In genomic region chr16:10609410-10609774, GRCh38 we compare ENCODE assay signal across 14 cellular contexts. TPM values are rescaled to one million over a fixed set of nuclear protein-coding genes. Genes with fewer than 3 reads are reported as not detected.
A peak's percentile ranks its signal among the peaks of the same experiment; 100 is the strongest.
DNase-seq lines count a peak whose midpoint lies in the region; ATAC-seq and TF ChIP-seq lines count a peak whose summit lies in the region.
"Had no signal": no experiment of that assay in that cellular context is flagged by ENCODE, and none has a peak within 500 bp of the region (broad histone marks: within the 10 kb centered on the region; RNA-seq: fewer than 3 reads in every experiment).

No MANE protein-coding gene starts in this region.

- ATAC-seq in gastroesophageal sphincter (peak; percentile 69), GM18907 (IDR thresholded peaks at IDR 0.05; ENCODE audit: unreplicated experiment) (no peak), GM19395 (IDR thresholded peaks at IDR 0.05; ENCODE audit: unreplicated experiment) (no peak), HG03280 (IDR thresholded peaks at IDR 0.05; ENCODE audit: unreplicated experiment) (no peak)

- WGBS in SK-N-SH (ENCODE audit: low lambda C conversion rate): 59% methylated on average over 5 of the region's 7 CpGs
- WGBS in gastroesophageal sphincter (ENCODE audit: low coverage in 1 of 2), 2 donors: 38 to 89% methylated on average over 4 to 7 of the region's 7 CpGs
- no CpG with 5 or more reads among the region's 7 CpGs for WGBS in trophoblast cell (ENCODE audit: extremely low coverage, insufficient coverage, insufficient read length)

- H2BK120ac ChIP-seq in trophoblast cell (ENCODE audit: insufficient read depth, low read length, poor library complexity): peak overlapping the region; percentile 65

- H3K27me3 ChIP-seq in SK-N-SH (ENCODE audit: insufficient read depth) (no peaks in the 10 kb centered on the region), gastroesophageal sphincter (no peaks in the 10 kb centered on the region), trophoblast cell (ENCODE audit: insufficient read depth, low read length) (no peaks in the 10 kb centered on the region), BE2C (no peaks in the 10 kb centered on the region)
- H3K27me3 ChIP-seq: vagina had no signal

- H3K9me2 ChIP-seq in SK-N-SH: no peaks in the 10 kb centered on the region

- TF ChIP-seq CTCF in SK-N-SH (IDR thresholded peaks at IDR 0.05) (no peak), gastroesophageal sphincter (IDR thresholded peaks at IDR 0.05) (no peak), BE2C (IDR thresholded peaks at IDR 0.05; ENCODE audit: low read depth, low read length) (no peak)

- H3K4ac ChIP-seq in trophoblast cell (ENCODE audit: low read depth, low read length): peak overlapping the region; percentile 34

- H3K18ac ChIP-seq in trophoblast cell (ENCODE audit: low read length): peak overlapping the region; percentile 54

- no peak overlapping the region for H3K4me3 ChIP-seq in SK-N-SH (ENCODE audit: low read depth in 2 of 2, low read length in 1 of 2)
- H3K4me3 ChIP-seq in gastroesophageal sphincter: no peak overlapping the region
- no peak overlapping the region for H3K4me3 ChIP-seq in trophoblast cell (ENCODE audit: low read depth, low read length)
- H3K4me3 ChIP-seq in BE2C (ENCODE audit: low read depth, low read length): no peak overlapping the region
- H3K4me3 ChIP-seq: vagina had no signal

- TF ChIP-seq POLR2A in gastroesophageal sphincter (IDR thresholded peaks at IDR 0.05): no peak

- no peak overlapping the region for H3K23ac ChIP-seq in trophoblast cell (ENCODE audit: low read length)

- POLR2A ChIA-PET in SK-N-SH (lab: Yijun Ruan, JAX): no interaction called here

- CTCF ChIA-PET in SK-N-SH (lab: Yijun Ruan, JAX): interaction anchor here (0.5 to 1.3 kb wide), 2 partner anchors 9 to 84 kb away, joined by 3 to 5 read pairs; no protein-coding TSS in a partner anchor

- H2AFZ ChIP-seq in SK-N-SH (ENCODE audit: low read depth) (0 out of 2 replicates have a peak overlapping the region, but pooled peaks have one; percentile 51), trophoblast cell (ENCODE audit: insufficient read depth, low read length, poor library complexity) (no peak overlapping the region)

- peaks cover 5% of the 10 kb centered on the region for H3K79me1 ChIP-seq in trophoblast cell (ENCODE audit: low read length)

- H2BK12ac ChIP-seq in trophoblast cell (ENCODE audit: low read length): no peak overlapping the region

- no peak overlapping the region for H4K12ac ChIP-seq in trophoblast cell (ENCODE audit: low read depth, low read length)

- TF ChIP-seq EP300 in SK-N-SH (IDR thresholded peaks at IDR 0.05; ENCODE audit: borderline replicate concordance in 1 of 2, low read depth in 1 of 2, low read length in 1 of 2): no peak
- no peak for TF ChIP-seq EP300 in gastroesophageal sphincter (IDR thresholded peaks at IDR 0.05)

- H3K4me2 ChIP-seq in SK-N-SH: no peak overlapping the region
- no peak overlapping the region for H3K4me2 ChIP-seq in trophoblast cell (ENCODE audit: low read length)

- no peak for TF ChIP-seq RAD21 in SK-N-SH (IDR thresholded peaks at IDR 0.05; ENCODE audit: low read length)

- H3K36me3 ChIP-seq in SK-N-SH (replicated peaks in 1 of 2; ENCODE audit: control insufficient read depth in 1 of 2, insufficient read depth in 2 of 2, low read length in 1 of 2) (no peaks in the 10 kb centered on the region), gastroesophageal sphincter (no peaks in the 10 kb centered on the region), trophoblast cell (ENCODE audit: control insufficient read depth in 1 of 2, insufficient read depth in 2 of 2, low read length in 2 of 2) (no peaks in the 10 kb centered on the region), BE2C (no peaks in the 10 kb centered on the region)
- H3K36me3 ChIP-seq: vagina had no signal

- H3K9ac ChIP-seq in SK-N-SH (no peak overlapping the region), trophoblast cell (ENCODE audit: low read length) (no peak overlapping the region)

- H3K14ac ChIP-seq in trophoblast cell (ENCODE audit: low read length): peak overlapping the region; percentile 50

- DNase-seq in EH (ENCODE audit: low read depth) (peak; percentile 88), SK-N-SH (no peak), trophoblast cell (peak; percentile 84 to 90), BE2C (no peak)
- DNase-seq: activated CD4-positive, alpha-beta T cell treated with anti-CD3 and anti-CD28 coated beads, Interleukin-2, amount 10 ng/mL, durations not matched to agents 7 days and 5 days; activated effector memory CD4-positive, alpha-beta T cell treated with anti-CD3 and anti-CD28 coated beads, Interleukin-2, amount 50 U/mL, for 16 hours; cortex of kidney; midbrain; NCI-H1436 treated with DMSO at 0.1 percent for 48 hours had no signal

- H3K79me2 ChIP-seq in SK-N-SH (ENCODE audit: insufficient read depth) (no peaks in the 10 kb centered on the region), trophoblast cell (ENCODE audit: control insufficient read depth, insufficient read depth, low read length, poor library complexity) (no peaks in the 10 kb centered on the region)

- H3K9me3 ChIP-seq in SK-N-SH (no peaks in the 10 kb centered on the region), gastroesophageal sphincter (no peaks in the 10 kb centered on the region), trophoblast cell (ENCODE audit: insufficient read depth, low read depth, low read length) (no peaks in the 10 kb centered on the region), BE2C (no peaks in the 10 kb centered on the region)
- H3K9me3 ChIP-seq: vagina had no signal

- peaks cover 7% of the 10 kb centered on the region for H3F3A ChIP-seq in SK-N-SH (replicated peaks; ENCODE audit: insufficient read depth)

- H2BK5ac ChIP-seq in trophoblast cell (ENCODE audit: low read depth, low read length, poor library complexity): peak overlapping the region; percentile 70

- peak overlapping the region; percentile 69 for H4K91ac ChIP-seq in trophoblast cell (ENCODE audit: low read depth, low read length)

- H3K4me1 ChIP-seq in SK-N-SH (ENCODE audit: control insufficient read depth in 1 of 2, insufficient read depth in 2 of 2, low read depth in 1 of 2, low read length in 1 of 2) (peaks cover 0 to 5% of the 10 kb centered on the region in 2 experiments; a peak in 1 of 4 replicates), gastroesophageal sphincter (peaks cover 0 to 7% (median 0%) of the 10 kb centered on the region in 3 donors), trophoblast cell (ENCODE audit: control insufficient read depth in 1 of 2, insufficient read depth in 2 of 2, low read length in 2 of 2) (peaks cover 9% of the 10 kb centered on the region in 2 experiments), BE2C (no peaks in the 10 kb centered on the region)

- no peak overlapping the region for H3K27ac ChIP-seq in SK-N-SH (ENCODE audit: low read depth in 2 of 2, low read length in 1 of 2)
- no peak overlapping the region for H3K27ac ChIP-seq in gastroesophageal sphincter
- H3K27ac ChIP-seq in trophoblast cell (ENCODE audit: low read depth, low read length): peak overlapping the region; percentile 35
- H3K27ac ChIP-seq: vagina had no signal

- peak overlapping the region; percentile 44 for H4K8ac ChIP-seq in trophoblast cell (ENCODE audit: low read depth, low read length)

- H4K20me1 ChIP-seq in SK-N-SH (ENCODE audit: insufficient read depth): no peaks in the 10 kb centered on the region

- H2AK5ac ChIP-seq in trophoblast cell (ENCODE audit: low read length): no peak overlapping the region

TF ChIP-seq in SK-N-SH, 30 proteins besides CTCF, POLR2A, EP300 and RAD21 (continues in another document):
- no peak for TF ChIP-seq RFX5 (IDR thresholded peaks at IDR 0.05; ENCODE audit: low read length)
- no peak for TF ChIP-seq TAF1 (IDR thresholded peaks at IDR 0.05; ENCODE audit: borderline replicate concordance, low read depth, low read length)
- TF ChIP-seq ZBTB33 (IDR thresholded peaks at IDR 0.05; ENCODE audit: borderline replicate concordance, low read depth): no peak
- TF ChIP-seq EZH2phosphoT487 (IDR thresholded peaks at IDR 0.05; ENCODE audit: borderline replicate concordance, low read depth): no peak
- TF ChIP-seq ELF1 (IDR thresholded peaks at IDR 0.05): no peak
- TF ChIP-seq GATA2 (CRISPR knock-in tag; IDR thresholded peaks at IDR 0.05): no peak
- no peak for TF ChIP-seq SIN3A (IDR thresholded peaks at IDR 0.05; ENCODE audit: borderline replicate concordance, low read depth, low read length)

RNA-seq across cellular contexts. Expression of gene EMP2, which starts 29.0 kb away (rescaled TPM):
- polyA plus RNA-seq in SK-N-SH (2012; rRNA removed): 3.1 and 4.3 TPM in 2 replicates
- 2.5 and 3.7 TPM in 2 replicates for polyA plus RNA-seq in SK-N-SH (2012; cell fraction: cytosol; rRNA removed)
- polyA plus RNA-seq in SK-N-SH (2012; cell fraction: nucleus; rRNA removed): 1.4 and 2.3 TPM in 2 replicates
- 10 to 100 TPM; 52.8 to 94.7 (median 69.7) TPM for total RNA-seq in gastroesophageal sphincter
- 34.8 and 40.1 TPM in 2 replicates for polyA plus RNA-seq in trophoblast cell (2013)
- polyA plus RNA-seq in BE2C (2012; ENCODE audit: insufficient read depth, insufficient read length, low read depth): 1.4 TPM
- total RNA-seq: activated CD4-positive, alpha-beta T cell treated with anti-CD3 and anti-CD28 coated beads, Interleukin-2, amount 10 ng/mL, durations not matched to agents 7 days and 5 days had no signal

Comparison
In these comparisons a context has a peak if more than half of its experiments do, and no peak if none do; other contexts are left out.
1. DNase-seq: peak in EH (single experiment) and trophoblast cell (2 of 2); none in SK-N-SH (single experiment) and BE2C (single experiment).